9 cellular contexts compared by ENCODE assay signal in genomic region chr6:144653885-144654505, GRCh38.
DNase-seq lines count a peak whose midpoint lies in the region; ATAC-seq lines count a peak whose summit lies in the region.
"Had no signal": no experiment of that assay in that cellular context is flagged by ENCODE, and none has a peak within 500 bp of the region (broad histone marks: within the 10 kb centered on the region; RNA-seq: fewer than 3 reads in every experiment).

No MANE protein-coding gene starts in this region.

- H3K27me3 ChIP-seq in Karpas-422 (ENCODE audit: low read length), result no peaks in the 10 kb centered on the region
- H3K27me3 ChIP-seq: brain microvascular endothelial cell had no signal

- H3K4me1 ChIP-seq in Karpas-422 (ENCODE audit: low read length), result peaks cover 4% of the 10 kb centered on the region; the same call in 1 of the 2 replicates

- H3K9me3 Mint-ChIP-seq in memory B cell, result no peaks in the 10 kb centered on the region

- H3K9ac ChIP-seq in Karpas-422 (ENCODE audit: low read length), result no peak overlapping the region

- no peaks in the 10 kb centered on the region for H3K9me2 ChIP-seq in Karpas-422 (replicated peaks; ENCODE audit: insufficient read depth, low read length)

- peaks cover 10% of the 10 kb centered on the region for H3K36me3 Mint-ChIP-seq in memory B cell

- H4K20me1 ChIP-seq in Karpas-422 (ENCODE audit: insufficient read depth, low read depth, low read length), result no peaks in the 10 kb centered on the region

- no peaks in the 10 kb centered on the region for H3K79me2 ChIP-seq in Karpas-422 (ENCODE audit: low read length)

- H3K4me1 Mint-ChIP-seq in memory B cell, result peaks cover 21% of the 10 kb centered on the region

- no peak overlapping the region for H3K4me3 ChIP-seq in Karpas-422 (ENCODE audit: low read length)

- no peaks in the 10 kb centered on the region for H3K27me3 Mint-ChIP-seq in memory B cell

- ATAC-seq in GM18517 (IDR thresholded peaks at IDR 0.05; ENCODE audit: unreplicated experiment) (peak; percentile 86), GM21526 (IDR thresholded peaks at IDR 0.05; ENCODE audit: low FRiP score, unreplicated experiment) (peak; percentile 72), HG03457 (IDR thresholded peaks at IDR 0.05; ENCODE audit: unreplicated experiment) (peak; percentile 86), memory B cell (ENCODE audit: low read depth) (peak; percentile 97)

- peak overlapping the region; percentile 62 for H3K27ac Mint-ChIP-seq in memory B cell

- no peak overlapping the region for H3K27ac ChIP-seq in Karpas-422 (ENCODE audit: low read length)
- H3K27ac ChIP-seq: brain microvascular endothelial cell had no signal

- DNase-seq in memory B cell (ENCODE audit: low spot score in 2 of 2), result peak in 1 of 2 donors; percentile 16
- no peak for DNase-seq in Karpas-422
- no peak for DNase-seq in NCI-H1694 treated with DMSO at 0.1 percent for 48 hours (lab: John Stamatoyannopoulos, UW)
- DNase-seq in activated CD8-positive, alpha-beta memory T cell treated with anti-CD3 and anti-CD28 coated beads for 24 hours, result no peak
- DNase-seq in DMS53 treated with DMSO at 0.1 percent for 48 hours (lab: John Stamatoyannopoulos, UW; ENCODE audit: unreplicated experiment), result no peak
- DNase-seq: brain microvascular endothelial cell had no signal

- no peak overlapping the region for H2AFZ ChIP-seq in Karpas-422 (ENCODE audit: low read length)

- peak overlapping the region; percentile 54 for H3K4me3 Mint-ChIP-seq in memory B cell

- H3K4me2 ChIP-seq in Karpas-422 (ENCODE audit: low read depth, low read length, poor library complexity, severe bottlenecking), result no peak overlapping the region

- no peaks in the 10 kb centered on the region for H3K9me3 ChIP-seq in Karpas-422 (ENCODE audit: low read length)

- H3K36me3 ChIP-seq in Karpas-422 (ENCODE audit: insufficient read depth, low read length), result no peaks in the 10 kb centered on the region
- H3K36me3 ChIP-seq: brain microvascular endothelial cell had no signal
